In genomic region chrX:154486052-154486395, GRCh38 we compare ENCODE assay signal across 1 cellular context.
A peak's percentile ranks its signal among the peaks of the same experiment; 100 is the strongest.
TF ChIP-seq lines count a peak whose summit lies in the region.

No MANE protein-coding gene starts in this region.

TF ChIP-seq in HepG2, 621 proteins besides CTCF, POLR2A, EP300 and RAD21 (continued from another document and continues in another):
- no peak for TF ChIP-seq SKIL (CRISPR knock-in tag; IDR thresholded peaks at IDR 0.05; ENCODE audit: borderline replicate concordance)
- TF ChIP-seq, protein P1, sequence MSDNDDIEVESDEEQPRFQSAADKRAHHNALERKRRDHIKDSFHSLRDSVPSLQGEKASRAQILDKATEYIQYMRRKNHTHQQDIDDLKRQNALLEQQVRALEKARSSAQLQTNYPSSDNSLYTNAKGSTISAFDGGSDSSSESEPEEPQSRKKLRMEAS (IDR thresholded peaks at IDR 0.05), result peak; percentile 49
- no peak for TF ChIP-seq HDAC1 (CRISPR knock-in tag; IDR thresholded peaks at IDR 0.05)
- no peak for TF ChIP-seq PRDM10 (CRISPR knock-in tag; IDR thresholded peaks at IDR 0.05; ENCODE audit: low read depth)
- no peak for TF ChIP-seq HMG20A (CRISPR knock-in tag; IDR thresholded peaks at IDR 0.05; ENCODE audit: borderline replicate concordance)
- no peak for TF ChIP-seq ZNF121 (CRISPR knock-in tag; IDR thresholded peaks at IDR 0.05)
- TF ChIP-seq SMC3 (IDR thresholded peaks at IDR 0.05; ENCODE audit: low read length), result no peak
- TF ChIP-seq, protein P2, sequence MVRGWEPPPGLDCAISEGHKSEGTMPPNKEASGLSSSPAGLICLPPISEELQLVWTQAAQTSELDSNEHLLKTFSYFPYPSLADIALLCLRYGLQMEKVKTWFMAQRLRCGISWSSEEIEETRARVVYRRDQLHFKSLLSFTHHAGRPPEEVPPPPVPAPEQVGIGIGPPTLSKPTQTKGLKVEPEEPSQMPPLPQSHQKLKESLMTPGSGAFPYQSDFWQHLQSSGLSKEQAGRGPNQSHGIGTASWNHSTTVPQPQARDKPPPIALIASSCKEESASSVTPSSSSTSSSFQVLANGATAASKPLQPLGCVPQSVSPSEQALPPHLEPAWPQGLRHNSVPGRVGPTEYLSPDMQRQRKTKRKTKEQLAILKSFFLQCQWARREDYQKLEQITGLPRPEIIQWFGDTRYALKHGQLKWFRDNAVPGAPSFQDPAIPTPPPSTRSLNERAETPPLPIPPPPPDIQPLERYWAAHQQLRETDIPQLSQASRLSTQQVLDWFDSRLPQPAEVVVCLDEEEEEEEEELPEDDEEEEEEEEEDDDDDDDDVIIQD (CRISPR knock-in tag; IDR thresholded peaks at IDR 0.05; ENCODE audit: low read depth), result no peak
- TF ChIP-seq NFKB2 (CRISPR knock-in tag; IDR thresholded peaks at IDR 0.05; ENCODE audit: borderline replicate concordance), result 0 out of 2 replicates have a peak, but pooled peaks have one; percentile 26
- peak; percentile 35; the same call in 1 of the 2 replicates for TF ChIP-seq ZNF678 (CRISPR knock-in tag; IDR thresholded peaks at IDR 0.05)
- TF ChIP-seq ZBTB21 (CRISPR knock-in tag; IDR thresholded peaks at IDR 0.05), result no peak
- TF ChIP-seq, protein P3, sequence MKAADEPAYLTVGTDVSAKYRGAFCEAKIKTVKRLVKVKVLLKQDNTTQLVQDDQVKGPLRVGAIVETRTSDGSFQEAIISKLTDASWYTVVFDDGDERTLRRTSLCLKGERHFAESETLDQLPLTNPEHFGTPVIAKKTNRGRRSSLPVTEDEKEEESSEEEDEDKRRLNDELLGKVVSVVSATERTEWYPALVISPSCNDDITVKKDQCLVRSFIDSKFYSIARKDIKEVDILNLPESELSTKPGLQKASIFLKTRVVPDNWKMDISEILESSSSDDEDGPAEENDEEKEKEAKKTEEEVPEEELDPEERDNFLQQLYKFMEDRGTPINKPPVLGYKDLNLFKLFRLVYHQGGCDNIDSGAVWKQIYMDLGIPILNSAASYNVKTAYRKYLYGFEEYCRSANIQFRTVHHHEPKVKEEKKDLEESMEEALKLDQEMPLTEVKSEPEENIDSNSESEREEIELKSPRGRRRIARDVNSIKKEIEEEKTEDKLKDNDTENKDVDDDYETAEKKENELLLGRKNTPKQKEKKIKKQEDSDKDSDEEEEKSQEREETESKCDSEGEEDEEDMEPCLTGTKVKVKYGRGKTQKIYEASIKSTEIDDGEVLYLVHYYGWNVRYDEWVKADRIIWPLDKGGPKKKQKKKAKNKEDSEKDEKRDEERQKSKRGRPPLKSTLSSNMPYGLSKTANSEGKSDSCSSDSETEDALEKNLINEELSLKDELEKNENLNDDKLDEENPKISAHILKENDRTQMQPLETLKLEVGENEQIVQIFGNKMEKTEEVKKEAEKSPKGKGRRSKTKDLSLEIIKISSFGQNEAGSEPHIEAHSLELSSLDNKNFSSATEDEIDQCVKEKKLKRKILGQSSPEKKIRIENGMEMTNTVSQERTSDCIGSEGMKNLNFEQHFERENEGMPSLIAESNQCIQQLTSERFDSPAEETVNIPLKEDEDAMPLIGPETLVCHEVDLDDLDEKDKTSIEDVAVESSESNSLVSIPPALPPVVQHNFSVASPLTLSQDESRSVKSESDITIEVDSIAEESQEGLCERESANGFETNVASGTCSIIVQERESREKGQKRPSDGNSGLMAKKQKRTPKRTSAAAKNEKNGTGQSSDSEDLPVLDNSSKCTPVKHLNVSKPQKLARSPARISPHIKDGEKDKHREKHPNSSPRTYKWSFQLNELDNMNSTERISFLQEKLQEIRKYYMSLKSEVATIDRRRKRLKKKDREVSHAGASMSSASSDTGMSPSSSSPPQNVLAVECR (CRISPR knock-in tag; IDR thresholded peaks at IDR 0.05; ENCODE audit: borderline replicate concordance), result 0 out of 2 replicates have a peak, but pooled peaks have one; percentile 7
- TF ChIP-seq ZKSCAN8 (CRISPR knock-in tag; IDR thresholded peaks at IDR 0.05; ENCODE audit: borderline replicate concordance), result no peak
- no peak for TF ChIP-seq ASH2L (IDR thresholded peaks at IDR 0.05; ENCODE audit: insufficient read length, low read depth, low read length)
- no peak for TF ChIP-seq ZHX2 (IDR thresholded peaks at IDR 0.05; ENCODE audit: low read depth)
- TF ChIP-seq ZHX2 (CRISPR knock-in tag; IDR thresholded peaks at IDR 0.05; ENCODE audit: borderline replicate concordance), result 0 out of 2 replicates have a peak, but pooled peaks have one; percentile 34
- TF ChIP-seq, protein P4, sequence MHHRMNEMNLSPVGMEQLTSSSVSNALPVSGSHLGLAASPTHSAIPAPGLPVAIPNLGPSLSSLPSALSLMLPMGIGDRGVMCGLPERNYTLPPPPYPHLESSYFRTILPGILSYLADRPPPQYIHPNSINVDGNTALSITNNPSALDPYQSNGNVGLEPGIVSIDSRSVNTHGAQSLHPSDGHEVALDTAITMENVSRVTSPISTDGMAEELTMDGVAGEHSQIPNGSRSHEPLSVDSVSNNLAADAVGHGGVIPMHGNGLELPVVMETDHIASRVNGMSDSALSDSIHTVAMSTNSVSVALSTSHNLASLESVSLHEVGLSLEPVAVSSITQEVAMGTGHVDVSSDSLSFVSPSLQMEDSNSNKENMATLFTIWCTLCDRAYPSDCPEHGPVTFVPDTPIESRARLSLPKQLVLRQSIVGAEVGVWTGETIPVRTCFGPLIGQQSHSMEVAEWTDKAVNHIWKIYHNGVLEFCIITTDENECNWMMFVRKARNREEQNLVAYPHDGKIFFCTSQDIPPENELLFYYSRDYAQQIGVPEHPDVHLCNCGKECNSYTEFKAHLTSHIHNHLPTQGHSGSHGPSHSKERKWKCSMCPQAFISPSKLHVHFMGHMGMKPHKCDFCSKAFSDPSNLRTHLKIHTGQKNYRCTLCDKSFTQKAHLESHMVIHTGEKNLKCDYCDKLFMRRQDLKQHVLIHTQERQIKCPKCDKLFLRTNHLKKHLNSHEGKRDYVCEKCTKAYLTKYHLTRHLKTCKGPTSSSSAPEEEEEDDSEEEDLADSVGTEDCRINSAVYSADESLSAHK (CRISPR knock-in tag; IDR thresholded peaks at IDR 0.05; ENCODE audit: borderline replicate concordance), result no peak
- no peak for TF ChIP-seq ZNF790 (CRISPR knock-in tag; IDR thresholded peaks at IDR 0.05; ENCODE audit: borderline replicate concordance)
- no peak for TF ChIP-seq TOE1 (CRISPR knock-in tag; IDR thresholded peaks at IDR 0.05)
- no peak for TF ChIP-seq AHR (CRISPR knock-in tag; IDR thresholded peaks at IDR 0.05)
- no peak for TF ChIP-seq ZNF605 (CRISPR knock-in tag; IDR thresholded peaks at IDR 0.05)
- TF ChIP-seq, protein P5, sequence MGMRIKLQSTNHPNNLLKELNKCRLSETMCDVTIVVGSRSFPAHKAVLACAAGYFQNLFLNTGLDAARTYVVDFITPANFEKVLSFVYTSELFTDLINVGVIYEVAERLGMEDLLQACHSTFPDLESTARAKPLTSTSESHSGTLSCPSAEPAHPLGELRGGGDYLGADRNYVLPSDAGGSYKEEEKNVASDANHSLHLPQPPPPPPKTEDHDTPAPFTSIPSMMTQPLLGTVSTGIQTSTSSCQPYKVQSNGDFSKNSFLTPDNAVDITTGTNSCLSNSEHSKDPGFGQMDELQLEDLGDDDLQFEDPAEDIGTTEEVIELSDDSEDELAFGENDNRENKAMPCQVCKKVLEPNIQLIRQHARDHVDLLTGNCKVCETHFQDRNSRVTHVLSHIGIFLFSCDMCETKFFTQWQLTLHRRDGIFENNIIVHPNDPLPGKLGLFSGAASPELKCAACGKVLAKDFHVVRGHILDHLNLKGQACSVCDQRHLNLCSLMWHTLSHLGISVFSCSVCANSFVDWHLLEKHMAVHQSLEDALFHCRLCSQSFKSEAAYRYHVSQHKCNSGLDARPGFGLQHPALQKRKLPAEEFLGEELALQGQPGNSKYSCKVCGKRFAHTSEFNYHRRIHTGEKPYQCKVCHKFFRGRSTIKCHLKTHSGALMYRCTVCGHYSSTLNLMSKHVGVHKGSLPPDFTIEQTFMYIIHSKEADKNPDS (CRISPR knock-in tag; IDR thresholded peaks at IDR 0.05), result no peak
- TF ChIP-seq MYNN (CRISPR knock-in tag; IDR thresholded peaks at IDR 0.05; ENCODE audit: low read depth), result no peak
- TF ChIP-seq SNAI1 (CRISPR knock-in tag; IDR thresholded peaks at IDR 0.05; ENCODE audit: borderline replicate concordance), result no peak
- TF ChIP-seq ZNF18 (CRISPR knock-in tag; IDR thresholded peaks at IDR 0.05; ENCODE audit: insufficient replicate concordance), result no peak
- no peak for TF ChIP-seq DBP (CRISPR knock-in tag; IDR thresholded peaks at IDR 0.05; ENCODE audit: not compliant biosample characterization)
